8 cellular contexts compared by ENCODE assay signal in genomic region chr12:32106517-32107366, GRCh38. TPM values are rescaled to one million over a fixed set of nuclear protein-coding genes. Genes with fewer than 3 reads are reported as not detected.
DNase-seq lines count a peak whose midpoint lies in the region; ATAC-seq and TF ChIP-seq lines count a peak whose summit lies in the region.

Gene BICD1 (plus strand): TSS chr12:32106847. CDS start chr12:32107332, 485 bp downstream.

- H3K27ac Mint-ChIP-seq in progenitor cell of endocrine pancreas, result peak within 1 kb of the TSS; percentile 98

- intact Hi-C loops in adrenal gland (cut with DNase I) (no loop called here), heart left ventricle (cut with DNase I) (loop anchor here in 4 of 10 donors (2.0 to 5.0 kb wide), 5 partner anchors 44 to 566 kb away; partner anchors contain the start of genes ETFBKMT (in 1 of the 4) and RESF1 (in 1 of the 4))

- peak; percentile 80 to 84 for TF ChIP-seq POLR2A in adrenal gland (IDR thresholded peaks at IDR 0.05)
- TF ChIP-seq POLR2A in heart left ventricle (IDR thresholded peaks at IDR 0.05), result peak in 1 of 2 donors; percentile 88

- peaks cover 33% of the 10 kb centered on the region for H3K4me1 Mint-ChIP-seq in progenitor cell of endocrine pancreas (ENCODE audit: low read depth)

- peak within 1 kb of the TSS; percentile 25 to 76 (median 62) for H3K4me3 ChIP-seq in adrenal gland
- H3K4me3 ChIP-seq in heart left ventricle, result peak within 1 kb of the TSS; percentile 68 to 98 (median 89)

- H3K27me3 ChIP-seq in adrenal gland (no peaks in the 10 kb centered on the region), heart left ventricle (no peaks in the 10 kb centered on the region)

- no peaks in the 10 kb centered on the region for H3K36me3 Mint-ChIP-seq in progenitor cell of endocrine pancreas (ENCODE audit: insufficient read depth)

- H3K4me1 ChIP-seq in adrenal gland (replicated peaks in 1 of 2), result peaks cover 0 to 10% of the 10 kb centered on the region in 2 donors
- H3K4me1 ChIP-seq in heart left ventricle, result peaks cover 0 to 50% (median 27%) of the 10 kb centered on the region in 12 donors

- ATAC-seq in HG02588 (IDR thresholded peaks at IDR 0.05; ENCODE audit: unreplicated experiment) (peak; percentile 79), heart left ventricle (peak; percentile 88 to 98 (median 98))

- H3K9me3 ChIP-seq in adrenal gland (replicated peaks in 1 of 3), result no peaks in the 10 kb centered on the region
- H3K9me3 ChIP-seq in heart left ventricle, result no peaks in the 10 kb centered on the region

- 0% methylated on average over 32 to 96 of the region's 96 CpGs for WGBS in adrenal gland, 4 donors
- WGBS in heart left ventricle, 4 donors, result 0 to 1% (median 0%) methylated on average over 50 to 96 of the region's 96 CpGs

- DNase-seq in NCI-H1092 treated with DMSO at 0.1 percent for 48 hours (lab: John Stamatoyannopoulos, UW) (peak; percentile 80), T-helper 1 cell (peak; percentile 55 to 76 (median 68)), adrenal gland (peak; percentile 84 to 94 (median 89)), heart left ventricle (peak; percentile 93 to 95 (median 93)), progenitor cell of endocrine pancreas (ENCODE audit: low spot score, unreplicated experiment) (peak; percentile 92), ureter (ENCODE audit: low spot score) (peak; percentile 89)

- H3K4me3 Mint-ChIP-seq in progenitor cell of endocrine pancreas (ENCODE audit: low read depth), result peak within 1 kb of the TSS; percentile 98

- H3K27ac ChIP-seq in adrenal gland (peak within 1 kb of the TSS; percentile 16 to 89 (median 78)), heart left ventricle (peak within 1 kb of the TSS; percentile 63 to 96 (median 86))

- H3K36me3 ChIP-seq in adrenal gland (replicated peaks in 1 of 2) (no peaks in the 10 kb centered on the region), heart left ventricle (no peaks in the 10 kb centered on the region)

- H3K27me3 Mint-ChIP-seq in progenitor cell of endocrine pancreas, result no peaks in the 10 kb centered on the region

- peak; percentile 31 for TF ChIP-seq CTCF in GM12873 (IDR thresholded peaks at IDR 0.05; ENCODE audit: insufficient read depth, low read depth, low read length, missing control alignments)
- peak in 4 of 6 experiments; percentile 7 to 43 (median 34) for TF ChIP-seq CTCF in adrenal gland (IDR thresholded peaks at IDR 0.05)
- peak in 10 of 12 donors; percentile 13 to 75 (median 49) for TF ChIP-seq CTCF in heart left ventricle (IDR thresholded peaks at IDR 0.05)
- peak; percentile 54 for TF ChIP-seq CTCF in progenitor cell of endocrine pancreas (IDR thresholded peaks at IDR 0.05; ENCODE audit: unreplicated experiment)

- no peaks in the 10 kb centered on the region for H3K9me3 Mint-ChIP-seq in progenitor cell of endocrine pancreas (ENCODE audit: low read depth)

RNA-seq across cellular contexts. Expression of gene BICD1, which starts in this region (rescaled TPM):
- total RNA-seq in adrenal gland, result 10 to 100 TPM in 3 of 8 donors, 1 to 10 TPM in 5; 2.9 to 18.2 (median 9.4) TPM
- polyA plus RNA-seq in adrenal gland, result 1 to 10 TPM; 5.4 to 9.6 (median 9.0) TPM
- total RNA-seq in heart left ventricle, result 10 to 100 TPM in 4 of 9 donors, 1 to 10 TPM in 5; 2.1 to 16.3 (median 8.9) TPM
- polyA plus RNA-seq in heart left ventricle, result 1 to 10 TPM; 3.8 to 5.7 TPM
- total RNA-seq in progenitor cell of endocrine pancreas, result 88.4 and 92.8 TPM in 2 replicates
- total RNA-seq in ureter, result 32.9 TPM

Comparison
In these comparisons a context has a peak if more than half of its experiments do, and no peak if none do; other contexts are left out.
1. Peak in every context shown above with its lines: DNase-seq, ATAC-seq, H3K4me3 ChIP-seq and H3K27ac ChIP-seq.